Comparison of ENCODE assay signal across 17 cellular contexts in the genomic region with DNA sequence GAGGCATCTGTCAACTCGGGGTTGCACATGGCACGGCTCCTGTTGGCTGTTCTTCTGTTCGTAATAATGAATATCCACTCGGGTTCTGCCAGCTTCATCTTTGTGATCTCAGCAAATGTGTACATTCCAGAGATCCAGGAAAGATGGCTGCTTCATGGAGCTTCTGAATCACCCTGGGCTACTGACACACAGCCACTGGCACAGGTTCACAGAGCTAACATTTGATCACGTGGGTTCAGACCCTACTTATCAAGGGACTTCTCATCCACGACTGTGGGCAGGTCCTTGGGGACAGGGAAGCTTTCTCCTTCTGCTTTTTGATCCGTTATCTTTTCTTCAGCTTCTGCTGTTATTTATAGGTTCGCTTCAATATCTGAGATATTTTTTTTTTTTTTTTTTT. TPM values are rescaled to one million over a fixed set of nuclear protein-coding genes. Genes with fewer than 3 reads are reported as not detected.
"Had no signal": no experiment of that assay in that cellular context is flagged by ENCODE, and none has a peak within 500 bp of the region (broad histone marks: within the 10 kb centered on the region; RNA-seq: fewer than 3 reads in every experiment).

No MANE protein-coding gene starts in this region.

- H3K27me3 ChIP-seq: brain microvascular endothelial cell, colonic mucosa, gastrocnemius medialis, left lung, suprapubic skin had no signal

- DNase-seq: activated CD4-positive, alpha-beta T cell treated with anti-CD3 and anti-CD28 coated beads, Interleukin-2, amount 50 U/mL, for 4 hours; activated gamma-delta T cell treated with Interleukin-2 at 50 U/mL for 16 hours; amygdala; brain microvascular endothelial cell; colonic mucosa; endodermal cell; gastrocnemius medialis; left lung; mammary epithelial cell; stimulated activated CD4-positive, alpha-beta T cell treated with anti-CD3 and anti-CD28 coated beads, Interleukin-15, amount 100 ng/mL, for 24 hours; stimulated activated CD4-positive, alpha-beta T cell treated with anti-CD3 and anti-CD28 coated beads, Interleukin-2, amount 100 ng/mL, for 48 hours; stimulated activated naive CD8-positive, alpha-beta T cell treated with anti-CD3 and anti-CD28 coated beads, Interleukin-15, amount 100 ng/mL, for 72 hours; T-helper 1 cell; T-helper 9 cell had no signal

- ATAC-seq: gastrocnemius medialis; left lung; stimulated activated naive CD8-positive, alpha-beta T cell treated with anti-CD3 and anti-CD28 coated beads, Interleukin-15, amount 100 ng/mL, for 72 hours had no signal

- H3K27ac ChIP-seq: brain microvascular endothelial cell, colonic mucosa, epithelial cell of prostate, gastrocnemius medialis, left lung, suprapubic skin had no signal

- H3K4me3 ChIP-seq: colonic mucosa, gastrocnemius medialis, left lung, suprapubic skin had no signal

- H3K4me1 ChIP-seq: colonic mucosa, left lung, suprapubic skin had no signal

- H3K9me3 ChIP-seq: colonic mucosa, gastrocnemius medialis, left lung, suprapubic skin had no signal

- H3K36me3 ChIP-seq: brain microvascular endothelial cell, colonic mucosa, gastrocnemius medialis, left lung, suprapubic skin had no signal

RNA-seq across cellular contexts. Expression of a gene that starts 18.1 kb away (rescaled TPM):
- total RNA-seq: activated T-helper 1 cell treated with anti-CD3 and anti-CD28 coated beads, Interleukin-12 subunit alpha, Interleukin-12 subunit beta, Interleukin-2, Interleukin-4 antibody, amounts not matched to agents 30 ng/mL and 10 ng/mL and 1 ng/mL, durations not matched to agents 14 hours and 24 hours and 36 hours; endodermal cell had no signal
